In the genomic region with DNA sequence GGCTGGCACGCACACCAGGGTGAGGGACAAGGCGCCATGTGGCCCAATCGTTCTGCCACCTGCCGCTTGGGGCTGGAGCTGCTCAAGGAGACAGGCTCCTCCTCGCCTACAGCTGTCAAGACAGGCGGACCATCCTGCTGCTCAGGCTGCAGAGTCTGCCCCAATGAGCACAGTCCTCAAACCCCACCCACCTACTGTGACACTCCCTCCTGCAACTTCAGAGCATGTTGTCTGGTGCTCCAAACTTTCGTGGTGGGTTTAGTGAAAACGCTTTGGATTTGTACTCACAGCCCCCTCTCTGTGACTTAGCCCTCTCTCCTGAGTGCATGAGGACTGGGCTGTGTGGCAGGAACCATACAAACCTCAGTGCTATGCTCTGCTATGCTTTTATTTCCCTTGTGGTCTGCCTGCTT, we compare ENCODE assay signal across 1 cellular context.
A peak's percentile ranks its signal among the peaks of the same experiment; 100 is the strongest.
TF ChIP-seq lines count a peak whose summit lies in the region.

No MANE protein-coding gene starts in this region.

TF ChIP-seq in HepG2, 621 proteins besides CTCF, POLR2A, EP300 and RAD21:
- TF ChIP-seq, protein P1, sequence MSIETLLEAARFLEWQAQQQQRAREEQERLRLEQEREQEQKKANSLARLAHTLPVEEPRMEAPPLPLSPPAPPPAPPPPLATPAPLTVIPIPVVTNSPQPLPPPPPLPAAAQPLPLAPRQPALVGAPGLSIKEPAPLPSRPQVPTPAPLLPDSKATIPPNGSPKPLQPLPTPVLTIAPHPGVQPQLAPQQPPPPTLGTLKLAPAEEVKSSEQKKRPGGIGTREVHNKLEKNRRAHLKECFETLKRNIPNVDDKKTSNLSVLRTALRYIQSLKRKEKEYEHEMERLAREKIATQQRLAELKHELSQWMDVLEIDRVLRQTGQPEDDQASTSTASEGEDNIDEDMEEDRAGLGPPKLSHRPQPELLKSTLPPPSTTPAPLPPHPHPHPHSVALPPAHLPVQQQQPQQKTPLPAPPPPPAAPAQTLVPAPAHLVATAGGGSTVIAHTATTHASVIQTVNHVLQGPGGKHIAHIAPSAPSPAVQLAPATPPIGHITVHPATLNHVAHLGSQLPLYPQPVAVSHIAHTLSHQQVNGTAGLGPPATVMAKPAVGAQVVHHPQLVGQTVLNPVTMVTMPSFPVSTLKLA (IDR thresholded peaks at IDR 0.05) = peak; percentile 92
- TF ChIP-seq ZNF598 (CRISPR knock-in tag; IDR thresholded peaks at IDR 0.05; ENCODE audit: borderline replicate concordance) = no peak
